ENCODE assay signal across 3 cellular contexts in genomic region chr9:3916984-3917383, GRCh38.
TF ChIP-seq lines count a peak whose summit lies in the region.

No MANE protein-coding gene starts in this region.

TF ChIP-seq in IMR-90, 13 proteins besides CTCF, POLR2A, EP300 and RAD21 (continued from another document):
- TF ChIP-seq MAZ (IDR thresholded peaks at IDR 0.05; ENCODE audit: borderline replicate concordance, low read depth, low read length) (no peak), FOS (IDR thresholded peaks at IDR 0.05; ENCODE audit: low read depth, low read length) (no peak)

TF ChIP-seq in neural cell, 6 proteins besides CTCF, POLR2A, EP300 and RAD21 (continued from another document):
- TF ChIP-seq REST (IDR thresholded peaks at IDR 0.05; ENCODE audit: borderline replicate concordance) (no peak), SMC3 (conservative IDR thresholded peaks at IDR 0.05; ENCODE audit: poor library complexity) (no peak), POLR2AphosphoS5 (IDR thresholded peaks at IDR 0.05) (no peak), MXI1 (conservative IDR thresholded peaks at IDR 0.05; ENCODE audit: poor library complexity, severe bottlenecking) (no peak), EZH2 (IDR thresholded peaks at IDR 0.05; ENCODE audit: borderline replicate concordance, insufficient read depth, low read length, poor library complexity, severe bottlenecking) (no peak)
TF ChIP-seq in neural cell: peak in this region for 0.

TF ChIP-seq in WTC11, 78 proteins besides CTCF, POLR2A, EP300 and RAD21 (continued from another document):
- TF ChIP-seq ZBTB43 (CRISPR knock-in tag; IDR thresholded peaks at IDR 0.05) (no peak), SMAD4 (CRISPR knock-in tag; IDR thresholded peaks at IDR 0.05) (no peak), ATF2 (CRISPR knock-in tag; IDR thresholded peaks at IDR 0.05; ENCODE audit: borderline replicate concordance, low read depth) (no peak)
